Comparison of ENCODE assay signal across 8 cellular contexts in the genomic region with DNA sequence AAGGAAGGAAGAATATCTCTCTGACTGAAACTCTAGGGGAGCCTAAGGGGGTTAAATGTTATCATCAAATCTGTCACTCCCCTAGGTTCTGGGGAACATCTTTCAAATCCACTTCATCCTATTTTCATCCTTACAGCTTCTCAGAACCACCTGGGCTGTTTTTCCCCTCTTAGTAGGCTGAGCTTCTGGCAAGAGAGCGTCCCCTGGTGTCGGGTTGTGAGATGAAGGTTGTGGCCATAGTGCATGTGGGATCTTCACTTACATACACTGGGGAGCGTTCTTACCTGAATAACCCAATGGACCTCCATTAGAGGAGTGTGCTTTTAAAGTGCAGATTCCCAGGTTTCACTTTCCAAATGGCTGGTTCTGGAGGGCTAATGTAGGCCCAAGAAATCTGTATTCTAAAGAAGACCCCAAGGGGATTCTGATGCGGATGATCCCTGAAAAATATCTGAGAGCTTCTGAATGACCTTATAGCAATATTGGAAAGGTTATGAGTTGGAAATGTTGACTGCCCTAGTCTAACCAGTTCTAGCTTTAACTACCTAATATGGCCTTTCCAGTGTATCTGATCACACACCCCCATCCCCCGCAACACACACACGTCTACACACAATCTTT.
DNase-seq lines count a peak whose midpoint lies in the region; ATAC-seq and TF ChIP-seq lines count a peak whose summit lies in the region.

No MANE protein-coding gene starts in this region.

- ATAC-seq in DND-41 (ENCODE audit: insufficient read depth, low read depth) (0 out of 3 replicates have a peak, but pooled peaks have one; percentile 42), HG02588 (IDR thresholded peaks at IDR 0.05; ENCODE audit: unreplicated experiment) (no peak)
- no peak for ATAC-seq in activated CD8-positive, alpha-beta memory T cell treated with anti-CD3 and anti-CD28 coated beads, Interleukin-2, amount 10 ng/mL, durations not matched to agents 7 days and 5 days

- peak; percentile 49 for TF ChIP-seq CTCF in DND-41 (IDR thresholded peaks at IDR 0.05; ENCODE audit: borderline replicate concordance, extremely low read depth, low read length, poor library complexity, severe bottlenecking)

- H3K9me3 ChIP-seq in DND-41 (ENCODE audit: insufficient read depth, low read length, severe bottlenecking) = no peaks in the 10 kb centered on the region

- H3K27me3 ChIP-seq in DND-41 (ENCODE audit: insufficient read depth, low read length, poor library complexity) = no peaks in the 10 kb centered on the region

- H3K27ac Mint-ChIP-seq in activated CD8-positive, alpha-beta memory T cell treated with anti-CD3 and anti-CD28 coated beads, Interleukin-2, amount 10 ng/mL, durations not matched to agents 7 days and 5 days = no peak overlapping the region

- no peaks in the 10 kb centered on the region for H3K36me3 ChIP-seq in DND-41 (ENCODE audit: insufficient read depth, low read length)

- CTCF ChIA-PET in activated CD8-positive, alpha-beta memory T cell treated with anti-CD3 and anti-CD28 coated beads, Interleukin-2, amount 10 ng/mL, durations not matched to agents 7 days and 5 days (lab: Charles Lee) = interaction anchor here (0.6 to 3.7 kb wide), 7 partner anchors 10 to 508 kb away, joined by 3 to 42 read pairs (median 4); no protein-coding TSS in a partner anchor

- H3K79me2 ChIP-seq in DND-41 (ENCODE audit: insufficient read depth, low read length) = no peaks in the 10 kb centered on the region

- H3K9me3 Mint-ChIP-seq in activated CD8-positive, alpha-beta memory T cell treated with anti-CD3 and anti-CD28 coated beads, Interleukin-2, amount 10 ng/mL, durations not matched to agents 7 days and 5 days (ENCODE audit: low read depth) = peaks cover 1% of the 10 kb centered on the region

- H3K27me3 Mint-ChIP-seq in activated CD8-positive, alpha-beta memory T cell treated with anti-CD3 and anti-CD28 coated beads, Interleukin-2, amount 10 ng/mL, durations not matched to agents 7 days and 5 days = no peaks in the 10 kb centered on the region

- DNase-seq in DND-41 = peak; percentile 35
- peak; percentile 83 for DNase-seq in NCI-H146 (lab: John Stamatoyannopoulos, UW)
- DNase-seq in activated CD8-positive, alpha-beta memory T cell treated with anti-CD3 and anti-CD28 coated beads, Interleukin-2, amount 10 ng/mL, durations not matched to agents 7 days and 5 days = peak; percentile 63
- DNase-seq in globus pallidus (ENCODE audit: low spot score) = peak; percentile 1
- DNase-seq in stimulated activated CD4-positive, alpha-beta T cell treated with anti-CD3 and anti-CD28 coated beads, Interleukin-1b, Interleukin-23, amount 100 ng/mL, for 48 hours = peak; percentile 67
- no peak for DNase-seq in foreskin melanocyte
- no peak for DNase-seq in hepatic stellate cell (ENCODE audit: low spot score)

- no peak overlapping the region for H2AFZ ChIP-seq in DND-41 (ENCODE audit: low read depth, low read length)

- H3K4me1 Mint-ChIP-seq in activated CD8-positive, alpha-beta memory T cell treated with anti-CD3 and anti-CD28 coated beads, Interleukin-2, amount 10 ng/mL, durations not matched to agents 7 days and 5 days = no peaks in the 10 kb centered on the region

- H3K4me1 ChIP-seq in DND-41 (ENCODE audit: insufficient read depth, low read length) = no peaks in the 10 kb centered on the region

- no peak overlapping the region for H3K4me3 ChIP-seq in DND-41 (ENCODE audit: low read depth in 1 of 2, low read length in 2 of 2)

- no peak overlapping the region for H3K4me2 ChIP-seq in DND-41 (ENCODE audit: insufficient read depth, low read length)

- H3K36me3 Mint-ChIP-seq in activated CD8-positive, alpha-beta memory T cell treated with anti-CD3 and anti-CD28 coated beads, Interleukin-2, amount 10 ng/mL, durations not matched to agents 7 days and 5 days = no peaks in the 10 kb centered on the region

- H3K9ac ChIP-seq in DND-41 (ENCODE audit: low read depth, low read length) = no peak overlapping the region

- no peaks in the 10 kb centered on the region for H4K20me1 ChIP-seq in DND-41 (ENCODE audit: insufficient read depth, low read length)

- H3K4me3 Mint-ChIP-seq in activated CD8-positive, alpha-beta memory T cell treated with anti-CD3 and anti-CD28 coated beads, Interleukin-2, amount 10 ng/mL, durations not matched to agents 7 days and 5 days = no peak overlapping the region

- H3K27ac ChIP-seq in DND-41 (ENCODE audit: low read length) = no peak overlapping the region

Comparison
In these comparisons a context has a peak if more than half of its experiments do, and no peak if none do; other contexts are left out.
1. DNase-seq: peak in DND-41 (single experiment), NCI-H146 (single experiment), activated CD8-positive, alpha-beta memory T cell treated with anti-CD3 and anti-CD28 coated beads, Interleukin-2, amount 10 ng/mL, durations not matched to agents 7 days and 5 days (single experiment), globus pallidus (single experiment) and stimulated activated CD4-positive, alpha-beta T cell treated with anti-CD3 and anti-CD28 coated beads, Interleukin-1b, Interleukin-23, amount 100 ng/mL, for 48 hours (single experiment); none in foreskin melanocyte (single experiment) and hepatic stellate cell (single experiment).